12 cellular contexts compared by ENCODE assay signal in genomic region chr16:2511996-2512919, GRCh38. TPM values are rescaled to one million over a fixed set of nuclear protein-coding genes. Genes with fewer than 3 reads are reported as not detected.
A peak's percentile ranks its signal among the peaks of the same experiment; 100 is the strongest.
DNase-seq lines count a peak whose midpoint lies in the region; ATAC-seq and TF ChIP-seq lines count a peak whose summit lies in the region.
"Had no signal": no experiment of that assay in that cellular context is flagged by ENCODE, and none has a peak within 500 bp of the region (broad histone marks: within the 10 kb centered on the region; RNA-seq: fewer than 3 reads in every experiment).

No MANE protein-coding gene starts in this region.

- peak overlapping the region; percentile 94 to 99 (median 97) for H3K27ac Mint-ChIP-seq in brain
- peak overlapping the region; percentile 91 to 99 (median 96) for H3K27ac Mint-ChIP-seq in naive thymus-derived CD8-positive, alpha-beta T cell

- H3K27me3 ChIP-seq in uterus: no peaks in the 10 kb centered on the region
- no peaks in the 10 kb centered on the region for H3K27me3 ChIP-seq in upper lobe of right lung

- ATAC-seq in Right ventricle myocardium inferior (no peak), GM18909 (IDR thresholded peaks at IDR 0.05; ENCODE audit: poor library complexity, unreplicated experiment) (no peak), upper lobe of right lung (no peak)
- ATAC-seq in naive thymus-derived CD8-positive, alpha-beta T cell: no peak

- H3K27ac ChIP-seq in uterus: peak overlapping the region; percentile 96 to 97
- no peak overlapping the region for H3K27ac ChIP-seq in upper lobe of right lung

- H3K4me1 Mint-ChIP-seq in brain: peaks cover 56% of the 10 kb centered on the region
- H3K4me1 Mint-ChIP-seq in naive thymus-derived CD8-positive, alpha-beta T cell: peaks cover 30 to 70% (median 41%) of the 10 kb centered on the region in 4 donors

- TF ChIP-seq POLR2A in uterus (IDR thresholded peaks at IDR 0.05): no peak

- H3K36me3 ChIP-seq in uterus: no peaks in the 10 kb centered on the region
- no peaks in the 10 kb centered on the region for H3K36me3 ChIP-seq in upper lobe of right lung

- H3K36me3 Mint-ChIP-seq in brain: peaks cover 8% of the 10 kb centered on the region
- H3K36me3 Mint-ChIP-seq in naive thymus-derived CD8-positive, alpha-beta T cell: peaks cover 0 to 13% (median 0%) of the 10 kb centered on the region in 3 donors

- TF ChIP-seq CTCF in brain (conservative IDR thresholded peaks at IDR 0.05) (no peak), uterus (IDR thresholded peaks at IDR 0.05) (no peak), upper lobe of right lung (IDR thresholded peaks at IDR 0.05) (no peak)

- no peaks in the 10 kb centered on the region for H3K9me3 ChIP-seq in uterus
- no peaks in the 10 kb centered on the region for H3K9me3 ChIP-seq in upper lobe of right lung

- H3K4me3 Mint-ChIP-seq in brain: peak overlapping the region; percentile 86 to 89 (median 88)
- peak overlapping the region; percentile 79 to 91 (median 87) for H3K4me3 Mint-ChIP-seq in naive thymus-derived CD8-positive, alpha-beta T cell

- POLR2A ChIA-PET in naive thymus-derived CD8-positive, alpha-beta T cell (lab: Charles Lee): interaction anchor here (0.6 to 6.8 kb wide), 6 partner anchors 8 to 82 kb away, joined by 3 to 146 read pairs (median 6); partner anchors contain the start of genes CCNF, CEMP1 and PDPK1

- DNase-seq in Right ventricle myocardium inferior (ENCODE audit: missing footprints): peak; percentile 42
- DNase-seq in cardiac septum (ENCODE audit: low spot score): no peak
- no peak for DNase-seq in naive thymus-derived CD8-positive, alpha-beta T cell
- peak in 1 of 2 donors; percentile 18 for DNase-seq in uterus
- DNase-seq in DMS79 treated with DMSO at 0.1 percent for 48 hours (lab: John Stamatoyannopoulos, UW): no peak
- no peak for DNase-seq in upper lobe of right lung
- DNase-seq: AML-193, amniotic stem cell, NCI-H446 treated with DMSO at 0.1 percent for 48 hours, T-helper 9 cell had no signal

- peaks cover 0 to 4% (median 0%) of the 10 kb centered on the region in 5 experiments for H3K9me3 Mint-ChIP-seq in brain
- H3K9me3 Mint-ChIP-seq in naive thymus-derived CD8-positive, alpha-beta T cell: peaks cover 0 to 3% (median 0%) of the 10 kb centered on the region in 9 donors

- intact Hi-C loops in Right ventricle myocardium inferior (cut with DNase I) (loop anchor here (5.0 kb wide), 1 partner anchor 305 kb away; the partner anchor contains the start of gene MLST8), cardiac septum (cut with DNase I) (loop anchor here (10.0 kb wide), 1 partner anchor 247 kb away; the partner anchor contains the start of gene RNPS1), uterus (cut with DNase I; ENCODE audit: low total_unique reads) (no loop called here), upper lobe of right lung (cut with DNase I) (no loop called here)

- H3K4me1 ChIP-seq in uterus (peaks cover 9 to 22% of the 10 kb centered on the region in 2 donors), upper lobe of right lung (peaks cover 37% of the 10 kb centered on the region)

- peaks cover 7% of the 10 kb centered on the region for H3K27me3 Mint-ChIP-seq in brain
- H3K27me3 Mint-ChIP-seq in naive thymus-derived CD8-positive, alpha-beta T cell: no peaks in the 10 kb centered on the region

- H3K4me3 ChIP-seq in uterus (no peak overlapping the region), upper lobe of right lung (no peak overlapping the region)

RNA-seq across cellular contexts. Expression of gene ATP6V0C, which starts 1.5 kb away (rescaled TPM):
- total RNA-seq in Right ventricle myocardium inferior (137 TPM), cardiac septum (137 TPM), uterus (100 to 1,000 TPM in 1 of 4 donors, 10 to 100 TPM in 3; 14.3 to 126 (median 41.4) TPM), upper lobe of right lung (298 TPM)
- polyA plus RNA-seq in brain (ENCODE audit: insufficient read depth, low read depth, low replicate concordance): 403 TPM
- 100 to 1,000 TPM; 116 to 123 TPM for total RNA-seq in naive thymus-derived CD8-positive, alpha-beta T cell
- 10 to 100 TPM; 74.9 to 84.9 (median 77.6) TPM for polyA plus RNA-seq in naive thymus-derived CD8-positive, alpha-beta T cell

RNA-seq across cellular contexts. Expression of gene AMDHD2, which starts 7.9 kb away (rescaled TPM):
- total RNA-seq in Right ventricle myocardium inferior: 16.2 TPM
- total RNA-seq in cardiac septum: 12.4 TPM
- polyA plus RNA-seq in brain (ENCODE audit: insufficient read depth, low read depth, low replicate concordance): 18.9 TPM
- total RNA-seq in naive thymus-derived CD8-positive, alpha-beta T cell: 100 to 1,000 TPM; 103 to 107 TPM
- polyA plus RNA-seq in naive thymus-derived CD8-positive, alpha-beta T cell: 10 to 100 TPM; 15.2 to 17.4 (median 16.4) TPM
- 10 to 100 TPM in 3 of 4 donors, 1 to 10 TPM in 1; 7.9 to 36.5 (median 22.0) TPM for total RNA-seq in uterus
- 61.7 TPM for total RNA-seq in upper lobe of right lung

RNA-seq across cellular contexts. Expression of gene CEMP1, which starts 18.9 kb away (rescaled TPM):
- total RNA-seq in Right ventricle myocardium inferior: not detected
- not detected for total RNA-seq in cardiac septum
- not detected for polyA plus RNA-seq in brain (ENCODE audit: insufficient read depth, low read depth, low replicate concordance)
- total RNA-seq in naive thymus-derived CD8-positive, alpha-beta T cell: 1 to 10 TPM; 1.6 to 2.1 TPM
- 1 to 10 TPM in 2 of 3 donors, under 1 TPM in 1; 0.81 to 6.0 (median 2.8) TPM for polyA plus RNA-seq in naive thymus-derived CD8-positive, alpha-beta T cell
- 1 to 10 TPM in 1 of 4 donors, under 1 TPM in 1, not detected in 2; 0.46 to 3.3 TPM for total RNA-seq in uterus
- total RNA-seq in upper lobe of right lung: 1.4 TPM

RNA-seq across cellular contexts. Expression of gene PDPK1, which starts 25.6 kb away (rescaled TPM):
- total RNA-seq in Right ventricle myocardium inferior (47.1 TPM), cardiac septum (41.0 TPM), uterus (10 to 100 TPM; 11.0 to 66.2 (median 23.9) TPM), upper lobe of right lung (90.9 TPM)
- 22.3 TPM for polyA plus RNA-seq in brain (ENCODE audit: insufficient read depth, low read depth, low replicate concordance)
- total RNA-seq in naive thymus-derived CD8-positive, alpha-beta T cell: 10 to 100 TPM; 66.1 to 69.7 TPM
- 10 to 100 TPM; 27.1 to 44.7 (median 28.6) TPM for polyA plus RNA-seq in naive thymus-derived CD8-positive, alpha-beta T cell

RNA-seq across cellular contexts. Expression of gene TBC1D24, which starts 37.3 kb away (rescaled TPM):
- total RNA-seq in Right ventricle myocardium inferior: 14.8 TPM
- 8.3 TPM for total RNA-seq in cardiac septum
- 23.3 TPM for polyA plus RNA-seq in brain (ENCODE audit: insufficient read depth, low read depth, low replicate concordance)
- total RNA-seq in naive thymus-derived CD8-positive, alpha-beta T cell: 10 to 100 TPM; 13.4 to 17.3 TPM
- 1 to 10 TPM; 2.6 to 3.0 (median 2.6) TPM for polyA plus RNA-seq in naive thymus-derived CD8-positive, alpha-beta T cell
- total RNA-seq in uterus: 10 to 100 TPM in 1 of 4 donors, 1 to 10 TPM in 2, under 1 TPM in 1; 0.59 to 21.6 (median 4.6) TPM
- 43.7 TPM for total RNA-seq in upper lobe of right lung

Comparison
In these comparisons a context has a peak if more than half of its experiments do, and no peak if none do; other contexts are left out.
1. intact Hi-C loops: an anchor here in Right ventricle myocardium inferior (5.0 kb wide) and cardiac septum (10.0 kb wide); none called in uterus and upper lobe of right lung.